Comparison of ENCODE assay signal across 7 cellular contexts in genomic region chr3:50364573-50365079, GRCh38. TPM values are rescaled to one million over a fixed set of nuclear protein-coding genes. Genes with fewer than 3 reads are reported as not detected.
DNase-seq lines count a peak whose midpoint lies in the region; ATAC-seq and TF ChIP-seq lines count a peak whose summit lies in the region.

No MANE protein-coding gene starts in this region.

- intact Hi-C loops in activated T-helper 1 cell treated with anti-CD3 and anti-CD28 coated beads, Interleukin-12 subunit alpha, Interleukin-12 subunit beta, Interleukin-2, Interleukin-4 antibody, amounts not matched to agents 30 ng/mL and 10 ng/mL and 1 ng/mL, durations not matched to agents 14 hours and 24 hours and 36 hours (cut with micrococcal nuclease): loop anchor here (1.0 to 5.0 kb wide), 3 partner anchors 14 to 203 kb away; partner anchors contain the start of genes C3orf18, CYB561D2 and NPRL2

- no peak overlapping the region for H3K27ac ChIP-seq in iPS-18a (ENCODE audit: low read length)

- peaks cover 4% of the 10 kb centered on the region for H3K27me3 Mint-ChIP-seq in activated T-helper 1 cell treated with anti-CD3 and anti-CD28 coated beads, Interleukin-12 subunit alpha, Interleukin-12 subunit beta, Interleukin-2, Interleukin-4 antibody, amounts not matched to agents 30 ng/mL and 10 ng/mL and 1 ng/mL, durations not matched to agents 14 hours and 24 hours and 36 hours (ENCODE audit: insufficient read depth)
- no peaks in the 10 kb centered on the region for H3K27me3 Mint-ChIP-seq in stimulated activated naive CD8-positive, alpha-beta T cell treated with anti-CD3 and anti-CD28 coated beads, Interleukin-15, amount 100 ng/mL, for 72 hours

- H3K4me1 ChIP-seq in iPS-18a (ENCODE audit: control insufficient read depth, low read depth, low read length): peaks cover 5% of the 10 kb centered on the region

- peak overlapping the region; percentile 23 for H3K9ac ChIP-seq in iPS-18a (ENCODE audit: low read length)

- no peaks in the 10 kb centered on the region for H3K9me3 Mint-ChIP-seq in activated T-helper 1 cell treated with anti-CD3 and anti-CD28 coated beads, Interleukin-12 subunit alpha, Interleukin-12 subunit beta, Interleukin-2, Interleukin-4 antibody, amounts not matched to agents 30 ng/mL and 10 ng/mL and 1 ng/mL, durations not matched to agents 14 hours and 24 hours and 36 hours
- no peaks in the 10 kb centered on the region for H3K9me3 Mint-ChIP-seq in stimulated activated naive CD8-positive, alpha-beta T cell treated with anti-CD3 and anti-CD28 coated beads, Interleukin-15, amount 100 ng/mL, for 72 hours

- no peaks in the 10 kb centered on the region for H3K36me3 ChIP-seq in iPS-18a (ENCODE audit: control insufficient read depth, low read depth, low read length)

- peaks cover 18% of the 10 kb centered on the region for H3K4me1 Mint-ChIP-seq in activated T-helper 1 cell treated with anti-CD3 and anti-CD28 coated beads, Interleukin-12 subunit alpha, Interleukin-12 subunit beta, Interleukin-2, Interleukin-4 antibody, amounts not matched to agents 30 ng/mL and 10 ng/mL and 1 ng/mL, durations not matched to agents 14 hours and 24 hours and 36 hours (ENCODE audit: low read depth)
- H3K4me1 Mint-ChIP-seq in stimulated activated naive CD8-positive, alpha-beta T cell treated with anti-CD3 and anti-CD28 coated beads, Interleukin-15, amount 100 ng/mL, for 72 hours: peaks cover 44% of the 10 kb centered on the region

- peak overlapping the region; percentile 69 for H3K4me3 Mint-ChIP-seq in activated T-helper 1 cell treated with anti-CD3 and anti-CD28 coated beads, Interleukin-12 subunit alpha, Interleukin-12 subunit beta, Interleukin-2, Interleukin-4 antibody, amounts not matched to agents 30 ng/mL and 10 ng/mL and 1 ng/mL, durations not matched to agents 14 hours and 24 hours and 36 hours
- H3K4me3 Mint-ChIP-seq in stimulated activated naive CD8-positive, alpha-beta T cell treated with anti-CD3 and anti-CD28 coated beads, Interleukin-15, amount 100 ng/mL, for 72 hours: peak overlapping the region; percentile 85 to 90

- no peaks in the 10 kb centered on the region for H3K9me3 ChIP-seq in iPS-18a (ENCODE audit: control insufficient read depth, low read depth, low read length)

- H3K4me3 ChIP-seq in HFF-Myc (replicated peaks; ENCODE audit: low read depth, low read length): peak overlapping the region; percentile 39
- peak overlapping the region; percentile 56 for H3K4me3 ChIP-seq in iPS-18a (ENCODE audit: low read length)

- no peaks in the 10 kb centered on the region for H3K36me3 Mint-ChIP-seq in activated T-helper 1 cell treated with anti-CD3 and anti-CD28 coated beads, Interleukin-12 subunit alpha, Interleukin-12 subunit beta, Interleukin-2, Interleukin-4 antibody, amounts not matched to agents 30 ng/mL and 10 ng/mL and 1 ng/mL, durations not matched to agents 14 hours and 24 hours and 36 hours (ENCODE audit: low read depth)

- peaks cover 20% of the 10 kb centered on the region for H3K27me3 ChIP-seq in iPS-18a (ENCODE audit: control insufficient read depth, insufficient read depth, low read length)

- DNase-seq in HFF-Myc (ENCODE audit: extremely low read depth, low read depth) (no peak), DMS 273 treated with DMSO at 0.1 percent for 48 hours (lab: John Stamatoyannopoulos, UW) (no peak), NCI-H2171 treated with DMSO at 0.1 percent for 48 hours (lab: John Stamatoyannopoulos, UW) (no peak)
- DNase-seq in activated T-helper 1 cell treated with anti-CD3 and anti-CD28 coated beads, Interleukin-12 subunit alpha, Interleukin-12 subunit beta, Interleukin-2, Interleukin-4 antibody, amounts not matched to agents 30 ng/mL and 10 ng/mL and 1 ng/mL, durations not matched to agents 14 hours and 24 hours and 36 hours (ENCODE audit: low spot score): no peak
- no peak for DNase-seq in stimulated activated naive CD8-positive, alpha-beta T cell treated with anti-CD3 and anti-CD28 coated beads, Interleukin-15, amount 100 ng/mL, for 72 hours

- peak; percentile 35 for ATAC-seq in stimulated activated naive CD8-positive, alpha-beta T cell treated with anti-CD3 and anti-CD28 coated beads, Interleukin-15, amount 100 ng/mL, for 72 hours
- no peak for ATAC-seq in GM18502 (IDR thresholded peaks at IDR 0.05; ENCODE audit: poor library complexity, unreplicated experiment)

- TF ChIP-seq CTCF in HFF-Myc (IDR thresholded peaks at IDR 0.05; ENCODE audit: low read depth, low read length, missing control alignments): no peak

- peak overlapping the region; percentile 61 for H3K27ac Mint-ChIP-seq in activated T-helper 1 cell treated with anti-CD3 and anti-CD28 coated beads, Interleukin-12 subunit alpha, Interleukin-12 subunit beta, Interleukin-2, Interleukin-4 antibody, amounts not matched to agents 30 ng/mL and 10 ng/mL and 1 ng/mL, durations not matched to agents 14 hours and 24 hours and 36 hours
- H3K27ac Mint-ChIP-seq in stimulated activated naive CD8-positive, alpha-beta T cell treated with anti-CD3 and anti-CD28 coated beads, Interleukin-15, amount 100 ng/mL, for 72 hours: no peak overlapping the region

RNA-seq across cellular contexts. Expression of gene TMEM115, which starts 5.3 kb away (rescaled TPM):
- 23.6 and 25.4 TPM in 2 replicates for total RNA-seq in activated T-helper 1 cell treated with anti-CD3 and anti-CD28 coated beads, Interleukin-12 subunit alpha, Interleukin-12 subunit beta, Interleukin-2, Interleukin-4 antibody, amounts not matched to agents 30 ng/mL and 10 ng/mL and 1 ng/mL, durations not matched to agents 14 hours and 24 hours and 36 hours

RNA-seq across cellular contexts. Expression of gene CYB561D2, which starts 14.0 kb away (rescaled TPM):
- 30.0 and 35.9 TPM in 2 replicates for total RNA-seq in activated T-helper 1 cell treated with anti-CD3 and anti-CD28 coated beads, Interleukin-12 subunit alpha, Interleukin-12 subunit beta, Interleukin-2, Interleukin-4 antibody, amounts not matched to agents 30 ng/mL and 10 ng/mL and 1 ng/mL, durations not matched to agents 14 hours and 24 hours and 36 hours

RNA-seq across cellular contexts. Expression of gene NPRL2, which starts 14.1 kb away (rescaled TPM):
- total RNA-seq in activated T-helper 1 cell treated with anti-CD3 and anti-CD28 coated beads, Interleukin-12 subunit alpha, Interleukin-12 subunit beta, Interleukin-2, Interleukin-4 antibody, amounts not matched to agents 30 ng/mL and 10 ng/mL and 1 ng/mL, durations not matched to agents 14 hours and 24 hours and 36 hours: 43.7 and 46.6 TPM in 2 replicates

RNA-seq across cellular contexts. Expression of gene ZMYND10, which starts 19.1 kb away (rescaled TPM):
- 1.5 and 1.7 TPM in 2 replicates for total RNA-seq in activated T-helper 1 cell treated with anti-CD3 and anti-CD28 coated beads, Interleukin-12 subunit alpha, Interleukin-12 subunit beta, Interleukin-2, Interleukin-4 antibody, amounts not matched to agents 30 ng/mL and 10 ng/mL and 1 ng/mL, durations not matched to agents 14 hours and 24 hours and 36 hours

RNA-seq across cellular contexts. Expression of gene RASSF1, which starts 24.0 kb away (rescaled TPM):
- 57.6 and 60.3 TPM in 2 replicates for total RNA-seq in activated T-helper 1 cell treated with anti-CD3 and anti-CD28 coated beads, Interleukin-12 subunit alpha, Interleukin-12 subunit beta, Interleukin-2, Interleukin-4 antibody, amounts not matched to agents 30 ng/mL and 10 ng/mL and 1 ng/mL, durations not matched to agents 14 hours and 24 hours and 36 hours
